In the genomic region with DNA sequence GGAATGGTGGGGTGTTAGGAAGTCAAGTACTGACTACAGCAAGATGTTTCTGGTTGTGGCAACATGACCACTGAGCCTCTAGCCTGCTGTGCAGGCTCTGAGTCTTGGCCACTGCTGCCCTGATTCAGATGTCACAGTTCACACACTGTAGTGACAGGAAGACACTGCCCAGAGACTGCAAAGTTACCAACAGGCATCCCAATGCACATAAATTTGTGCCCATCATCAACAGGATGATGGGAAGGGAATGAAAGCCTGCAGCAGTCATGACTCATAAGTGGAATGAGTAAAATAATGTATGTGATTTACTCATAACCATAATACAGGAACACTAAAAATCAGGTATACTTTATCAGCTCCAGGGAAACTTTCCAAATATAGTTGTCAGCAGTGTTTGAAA, we compare ENCODE assay signal across 1 cellular context.
TF ChIP-seq lines count a peak whose summit lies in the region.

No MANE protein-coding gene starts in this region.

TF ChIP-seq in GM23338, 12 proteins besides CTCF, POLR2A, EP300 and RAD21 (continued from another document):
- TF ChIP-seq JUNB (IDR thresholded peaks at IDR 0.05; ENCODE audit: unreplicated experiment) = no peak
- no peak for TF ChIP-seq CREB1 (CRISPR knock-in tag; IDR thresholded peaks at IDR 0.05; ENCODE audit: low read depth)
